In genomic region chr1:115337633-115338456, GRCh38 we compare ENCODE assay signal across 10 cellular contexts. TPM values are rescaled to one million over a fixed set of nuclear protein-coding genes. Genes with fewer than 3 reads are reported as not detected.
A peak's percentile ranks its signal among the peaks of the same experiment; 100 is the strongest.
DNase-seq lines count a peak whose midpoint lies in the region; ATAC-seq, FAIRE-seq and TF ChIP-seq lines count a peak whose summit lies in the region.
"Had no signal": no experiment of that assay in that cellular context is flagged by ENCODE, and none has a peak within 500 bp of the region (broad histone marks: within the 10 kb centered on the region; RNA-seq: fewer than 3 reads in every experiment).

Gene NGF (minus strand): TSS chr1:115338249. CDS start chr1:115286795, 51,454 bp downstream.

- H3K4me3 Mint-ChIP-seq in nephron progenitor cell = peak within 1 kb of the TSS; percentile 89
- no peak within 1 kb of the TSS for H3K4me3 Mint-ChIP-seq in CD8-positive, alpha-beta T cell
- H3K4me3 Mint-ChIP-seq: stimulated activated naive CD8-positive, alpha-beta T cell treated with anti-CD3 and anti-CD28 coated beads, Interleukin-15, Interleukin-2, amounts not matched to agents 100 ng/mL and 50 ng/mL, for 24 hours had no signal

- H3K36me3 Mint-ChIP-seq in nephron progenitor cell (ENCODE audit: low read depth) = no peaks in the 10 kb centered on the region
- H3K36me3 Mint-ChIP-seq in CD8-positive, alpha-beta T cell = no peaks in the 10 kb centered on the region

- H3K4me3 ChIP-seq in BJ (ENCODE audit: low read depth, low read length) = peak within 1 kb of the TSS; percentile 97
- peak within 1 kb of the TSS; percentile 53 for H3K4me3 ChIP-seq in epithelial cell of proximal tubule (ENCODE audit: low read depth, low read length)
- no peak within 1 kb of the TSS for H3K4me3 ChIP-seq in CD8-positive, alpha-beta T cell (ENCODE audit: low read depth, low read length)
- no peak within 1 kb of the TSS for H3K4me3 ChIP-seq in small intestine (ENCODE audit: low read depth in 1 of 2, low read length in 2 of 2)
- H3K4me3 ChIP-seq: GM12878 had no signal

- H3K27ac Mint-ChIP-seq in nephron progenitor cell = no peak within 1 kb of the TSS
- no peak within 1 kb of the TSS for H3K27ac Mint-ChIP-seq in CD8-positive, alpha-beta T cell
- H3K27ac Mint-ChIP-seq: stimulated activated naive CD8-positive, alpha-beta T cell treated with anti-CD3 and anti-CD28 coated beads, Interleukin-15, Interleukin-2, amounts not matched to agents 100 ng/mL and 50 ng/mL, for 24 hours had no signal

- H3K36me3 ChIP-seq in BJ (ENCODE audit: control insufficient read depth, insufficient read depth, low read length) (no peaks in the 10 kb centered on the region; the same call in 1 of the 2 replicates), small intestine (ENCODE audit: control insufficient read depth in 2 of 2, insufficient read depth in 2 of 2, low read length in 2 of 2) (no peaks in the 10 kb centered on the region)
- H3K36me3 ChIP-seq in CD8-positive, alpha-beta T cell (ENCODE audit: insufficient read depth, low read length) = no peaks in the 10 kb centered on the region

- no peak within 1 kb of the TSS for H3K27ac ChIP-seq in CD8-positive, alpha-beta T cell (ENCODE audit: low read depth, low read length)
- peak within 1 kb of the TSS in 1 of 2 donors; percentile 24 for H3K27ac ChIP-seq in small intestine (ENCODE audit: low read depth in 1 of 2, low read length in 1 of 2)

- H3K9me3 Mint-ChIP-seq in nephron progenitor cell = no peaks in the 10 kb centered on the region
- H3K9me3 Mint-ChIP-seq in CD8-positive, alpha-beta T cell = no peaks in the 10 kb centered on the region
- H3K9me3 Mint-ChIP-seq: stimulated activated naive CD8-positive, alpha-beta T cell treated with anti-CD3 and anti-CD28 coated beads, Interleukin-15, Interleukin-2, amounts not matched to agents 100 ng/mL and 50 ng/mL, for 24 hours had no signal

- intact Hi-C loops in CD8-positive, alpha-beta T cell (cut with DNase I, micrococcal nuclease) = no loop called here

- no peak for FAIRE-seq in small intestine (lab: Jason Lieb, UNC)
- FAIRE-seq: GM12878 had no signal

- no peaks in the 10 kb centered on the region for H3K4me1 ChIP-seq in CD8-positive, alpha-beta T cell (ENCODE audit: insufficient read depth, low read length)
- peaks cover 0 to 2% of the 10 kb centered on the region in 2 donors for H3K4me1 ChIP-seq in small intestine (ENCODE audit: control insufficient read depth in 2 of 2, insufficient read depth in 1 of 2, low read depth in 1 of 2, low read length in 1 of 2)

- TF ChIP-seq CTCF in BJ (IDR thresholded peaks at IDR 0.05; ENCODE audit: insufficient read depth, low read depth, low read length) (no peak; the same call in 1 of the 2 replicates), epithelial cell of proximal tubule (conservative IDR thresholded peaks at IDR 0.05; ENCODE audit: low read depth, low read length) (no peak), nephron progenitor cell (IDR thresholded peaks at IDR 0.05) (no peak)
- TF ChIP-seq CTCF in CD8-positive, alpha-beta T cell (IDR thresholded peaks at IDR 0.05) = no peak

- CTCF ChIA-PET in BJ (lab: Yijun Ruan, JAX) = interaction anchor here (0.5 to 2.7 kb wide), 9 partner anchors 8 to 225 kb away, joined by 3 to 18 read pairs (median 4); no protein-coding TSS in a partner anchor
- CTCF ChIA-PET in CD8-positive, alpha-beta T cell (lab: Charles Lee) = no interaction called here

- H3K27me3 Mint-ChIP-seq in nephron progenitor cell (ENCODE audit: low read depth, poor library complexity) = peaks cover 78% of the 10 kb centered on the region
- H3K27me3 Mint-ChIP-seq in CD8-positive, alpha-beta T cell (ENCODE audit: low read depth) = peaks cover 48% of the 10 kb centered on the region

- POLR2A ChIA-PET in BJ (lab: Charles Lee) = interaction anchor here (0.6 kb wide), 1 partner anchor 128 kb away, joined by 11 read pairs; no protein-coding TSS in a partner anchor
- POLR2A ChIA-PET in CD8-positive, alpha-beta T cell (lab: Charles Lee) = no interaction called here

- peaks cover 33% of the 10 kb centered on the region for H3K4me1 Mint-ChIP-seq in nephron progenitor cell
- no peaks in the 10 kb centered on the region for H3K4me1 Mint-ChIP-seq in CD8-positive, alpha-beta T cell (ENCODE audit: low read depth)

- no peak for DNase-seq in BJ (ENCODE audit: low read depth)
- peak; percentile 29 for DNase-seq in NCI-H2107 (lab: John Stamatoyannopoulos, UW)
- no peak for DNase-seq in epithelial cell of proximal tubule (ENCODE audit: low read depth)
- DNase-seq in nephron progenitor cell = peak; percentile 59
- DNase-seq in CD8-positive, alpha-beta T cell = no peak
- DNase-seq in small intestine = no peak
- DNase-seq in SKM-1 treated with dmso at 0.1 percent for 144 hours (lab: John Stamatoyannopoulos, UW; ENCODE audit: unreplicated experiment) = no peak

- WGBS in small intestine, 3 donors = 2 to 3% (median 2%) methylated on average over 51 to 69 of the region's 69 CpGs

- ATAC-seq in CD8-positive, alpha-beta T cell = no peak
- ATAC-seq in GM21717 (IDR thresholded peaks at IDR 0.05; ENCODE audit: unreplicated experiment) = no peak
- ATAC-seq: GM12878 had no signal

- H3K9me3 ChIP-seq in CD8-positive, alpha-beta T cell (ENCODE audit: low read length) = no peaks in the 10 kb centered on the region
- no peaks in the 10 kb centered on the region for H3K9me3 ChIP-seq in small intestine (ENCODE audit: control insufficient read depth, low read depth)

- no peaks in the 10 kb centered on the region for H3K27me3 ChIP-seq in BJ (ENCODE audit: control insufficient read depth, insufficient read depth, low read length)
- no peaks in the 10 kb centered on the region for H3K27me3 ChIP-seq in CD8-positive, alpha-beta T cell (ENCODE audit: insufficient read depth, low read length)
- peaks cover 3 to 11% of the 10 kb centered on the region in 2 donors for H3K27me3 ChIP-seq in small intestine (ENCODE audit: control insufficient read depth in 2 of 2, insufficient read depth in 2 of 2, low read length in 2 of 2)

RNA-seq across cellular contexts. Expression of gene NGF, which starts in this region (rescaled TPM):
- 42.4 and 49.6 TPM in 2 replicates for polyA plus RNA-seq in BJ (2011; rRNA removed)
- polyA minus RNA-seq in BJ (2011; rRNA and poly(A)+ RNA removed) = 21.2 and 25.0 TPM in 2 replicates
- total RNA-seq in epithelial cell of proximal tubule = 2.0 and 2.7 TPM in 2 replicates
- not detected for total RNA-seq in CD8-positive, alpha-beta T cell
- polyA plus RNA-seq in small intestine = 1 to 10 TPM in 1 of 3 donors, not detected in 2; 3.0 TPM
- total RNA-seq: GM12878 had no signal
- polyA plus RNA-seq: GM12878 had no signal

Comparison
In these comparisons a context has a peak if more than half of its experiments do, and no peak if none do; other contexts are left out.
1. RNA of gene NGF (polyA plus RNA-seq): 42.4 to 49.6 TPM in BJ; 3.0 TPM in small intestine; every median in the first group is over 10 times any median in the second.
2. DNase-seq: peak in NCI-H2107 (single experiment) and nephron progenitor cell (single experiment); none in BJ (single experiment), epithelial cell of proximal tubule (single experiment), CD8-positive, alpha-beta T cell (0 of 7), small intestine (single experiment) and SKM-1 treated with dmso at 0.1 percent for 144 hours (single experiment).
3. H3K4me3 ChIP-seq: peak in BJ (single experiment) and epithelial cell of proximal tubule (single experiment); none in CD8-positive, alpha-beta T cell (single experiment) and small intestine (0 of 2).